ENCODE assay signal across 8 cellular contexts in genomic region chr19:17226002-17226933, GRCh38. TPM values are rescaled to one million over a fixed set of nuclear protein-coding genes. Genes with fewer than 3 reads are reported as not detected.
DNase-seq lines count a peak whose midpoint lies in the region; ATAC-seq and TF ChIP-seq lines count a peak whose summit lies in the region.

OCEL1 (plus strand) TSS chr19:17226226; CDS start chr19:17226248, 22 bp downstream.

- intact Hi-C loops in activated naive CD4-positive, alpha-beta T cell treated with anti-CD3 and anti-CD28 coated beads for 36 hours (cut with micrococcal nuclease): loop anchor here (1.0 kb wide), 7 partner anchors 9 to 329 kb away; partner anchors contain the start of genes BABAM1, COLGALT1, DDA1 and HAUS8

- peak within 1 kb of the TSS; percentile 83 for H3K4me3 Mint-ChIP-seq in activated naive CD4-positive, alpha-beta T cell treated with anti-CD3 and anti-CD28 coated beads for 36 hours

- peak within 1 kb of the TSS; percentile 90 for H3K27ac Mint-ChIP-seq in activated naive CD4-positive, alpha-beta T cell treated with anti-CD3 and anti-CD28 coated beads for 36 hours

- peaks cover 5% of the 10 kb centered on the region for H3K4me1 Mint-ChIP-seq in activated naive CD4-positive, alpha-beta T cell treated with anti-CD3 and anti-CD28 coated beads for 36 hours (ENCODE audit: low read depth)

- H3K9me3 ChIP-seq in SK-N-MC (ENCODE audit: low read depth, low read length): no peaks in the 10 kb centered on the region
- H3K9me3 ChIP-seq in gastroesophageal sphincter: no peaks in the 10 kb centered on the region
- no peaks in the 10 kb centered on the region for H3K9me3 ChIP-seq in neutrophil

- H3K9me3 Mint-ChIP-seq in activated naive CD4-positive, alpha-beta T cell treated with anti-CD3 and anti-CD28 coated beads for 36 hours: no peaks in the 10 kb centered on the region

- CTCF ChIA-PET in activated naive CD4-positive, alpha-beta T cell treated with anti-CD3 and anti-CD28 coated beads for 36 hours (lab: Charles Lee): interaction anchor here (1.1 to 2.1 kb wide), 4 partner anchors 10 to 158 kb away, joined by 3 to 5 read pairs (median 4); no protein-coding TSS in a partner anchor

- H3K27me3 ChIP-seq in GM06990 (replicated peaks; ENCODE audit: control insufficient read depth, insufficient read depth, low read length) (no peaks in the 10 kb centered on the region), gastroesophageal sphincter (no peaks in the 10 kb centered on the region), neutrophil (no peaks in the 10 kb centered on the region)

- H3K4me3 ChIP-seq in GM06990 (replicated peaks; ENCODE audit: low read depth, low read length) (peak within 1 kb of the TSS; percentile 80), SK-N-MC (peak within 1 kb of the TSS; percentile 98), gastroesophageal sphincter (peak within 1 kb of the TSS; percentile 65 to 79), neutrophil (ENCODE audit: low read depth in 1 of 2, low read length in 1 of 2) (peak within 1 kb of the TSS; percentile 78 to 95)

- ATAC-seq in HG02571 (IDR thresholded peaks at IDR 0.05; ENCODE audit: unreplicated experiment) (peak; percentile 93), gastroesophageal sphincter (peak; percentile 98)

- H3K4me1 ChIP-seq in gastroesophageal sphincter (peaks cover 0 to 29% (median 10%) of the 10 kb centered on the region in 3 donors), neutrophil (ENCODE audit: control insufficient read depth in 1 of 2, insufficient read depth in 1 of 2, low read depth in 1 of 2, low read length in 1 of 2) (peaks cover 18% of the 10 kb centered on the region in 2 experiments)

- TF ChIP-seq EP300 in gastroesophageal sphincter (IDR thresholded peaks at IDR 0.05): no peak

- TF ChIP-seq CTCF in GM06990 (IDR thresholded peaks at IDR 0.05; ENCODE audit: insufficient read depth, low read length, poor library complexity, severe bottlenecking) (peak; percentile 6), gastroesophageal sphincter (IDR thresholded peaks at IDR 0.05) (peak in 1 of 4 experiments; percentile 21), neutrophil (IDR thresholded peaks at IDR 0.05) (peak; percentile 31)

- DNase-seq in GM06990 (ENCODE audit: extremely low read depth, insufficient read length) (peak; percentile 98), NCI-H1048 (lab: John Stamatoyannopoulos, UW) (peak; percentile 93), SK-N-MC (ENCODE audit: low read depth, low spot score) (peak; percentile 81), substantia nigra (lab: John Stamatoyannopoulos, UW) (peak; percentile 84 to 99 (median 97))
- peak; percentile 98 for DNase-seq in activated naive CD4-positive, alpha-beta T cell treated with anti-CD3 and anti-CD28 coated beads for 36 hours

- no peaks in the 10 kb centered on the region for H3K27me3 Mint-ChIP-seq in activated naive CD4-positive, alpha-beta T cell treated with anti-CD3 and anti-CD28 coated beads for 36 hours (ENCODE audit: low read depth)

- 0 out of 2 replicates have a peak within 1 kb of the TSS, but pooled peaks have one; percentile 42 for H3K27ac ChIP-seq in SK-N-MC
- H3K27ac ChIP-seq in gastroesophageal sphincter: peak within 1 kb of the TSS; percentile 74 to 94 (median 93)
- peak within 1 kb of the TSS; percentile 96 for H3K27ac ChIP-seq in neutrophil
- peak within 1 kb of the TSS; percentile 87 for H3K27ac ChIP-seq in substantia nigra (ENCODE audit: low read depth, low read length, poor library complexity, severe bottlenecking)

- 0% methylated on average over 2 of the region's 90 CpGs; no CpG with 5 or more reads in 1 of the 2 donors for WGBS in gastroesophageal sphincter (ENCODE audit: low coverage in 1 of 2), 2 donors

- no peaks in the 10 kb centered on the region for H3K36me3 Mint-ChIP-seq in activated naive CD4-positive, alpha-beta T cell treated with anti-CD3 and anti-CD28 coated beads for 36 hours (ENCODE audit: low read depth)

- peak; percentile 56 to 63 for TF ChIP-seq POLR2A in gastroesophageal sphincter (IDR thresholded peaks at IDR 0.05)

- peaks cover 1% of the 10 kb centered on the region for H3K36me3 ChIP-seq in GM06990 (ENCODE audit: control insufficient read depth, insufficient read depth, low read length)
- no peaks in the 10 kb centered on the region for H3K36me3 ChIP-seq in SK-N-MC (ENCODE audit: insufficient read depth, low read length)
- H3K36me3 ChIP-seq in gastroesophageal sphincter: peaks cover 0 to 35% of the 10 kb centered on the region in 2 donors
- no peaks in the 10 kb centered on the region for H3K36me3 ChIP-seq in neutrophil

- H3K9ac ChIP-seq in SK-N-MC (ENCODE audit: insufficient read length): peak within 1 kb of the TSS; percentile 82

RNA-seq across cellular contexts. Expression of gene OCEL1, which starts in this region (rescaled TPM):
- 1 to 10 TPM; 8.7 to 9.3 TPM for total RNA-seq in activated naive CD4-positive, alpha-beta T cell treated with anti-CD3 and anti-CD28 coated beads for 36 hours
- 10 to 100 TPM in 1 of 4 donors, 1 to 10 TPM in 3; 3.5 to 15.1 (median 6.5) TPM for total RNA-seq in gastroesophageal sphincter

Comparison
In these comparisons a context has a peak if more than half of its experiments do, and no peak if none do; other contexts are left out.
1. Peak in every context shown above with its lines: DNase-seq, ATAC-seq, H3K4me3 ChIP-seq and H3K27ac ChIP-seq.
2. H3K27ac ChIP-seq: peak in every context shown above with its lines; median percentile 96 in neutrophil; 93 in gastroesophageal sphincter; 87 in substantia nigra; 42 in SK-N-MC.